ENCODE assay signal across 8 cellular contexts in the genomic region with DNA sequence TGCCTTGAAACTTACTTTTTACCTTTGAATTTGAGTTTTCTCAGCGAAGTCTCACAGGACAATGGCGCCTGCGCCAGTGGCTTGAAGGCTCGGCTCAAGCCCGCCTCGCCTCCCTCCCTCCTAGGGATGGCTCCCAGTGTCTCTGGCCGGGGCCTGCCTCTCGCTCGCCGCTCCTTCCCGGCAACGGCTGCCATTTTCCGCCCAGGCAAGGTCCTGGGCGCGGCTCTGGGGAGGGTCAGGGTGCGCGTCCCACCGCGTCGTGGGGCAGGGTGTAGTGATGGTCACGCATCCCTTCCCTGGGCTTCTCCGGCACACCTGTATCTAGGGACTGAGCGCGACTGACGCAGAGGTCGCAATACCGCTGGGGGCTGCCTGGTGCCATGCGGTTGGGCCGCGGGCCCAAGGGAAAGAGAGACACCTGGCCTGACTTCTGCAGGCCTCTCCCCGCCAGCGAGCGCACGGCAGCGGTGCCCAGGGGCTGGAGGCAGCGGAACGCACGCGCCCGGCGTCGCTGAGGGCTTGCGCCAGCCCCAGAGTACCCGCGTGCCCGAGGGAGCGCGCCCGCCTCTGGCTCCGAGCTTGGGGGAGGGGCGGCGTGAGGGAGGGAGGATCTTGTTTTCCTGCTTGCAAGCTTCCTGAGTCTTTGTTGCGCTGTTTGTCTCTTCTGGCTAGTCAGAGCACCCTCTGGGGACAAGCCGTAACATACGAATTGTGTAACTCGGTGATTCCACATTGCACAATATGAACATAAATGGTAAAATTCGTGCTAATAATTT. TPM values are rescaled to one million over a fixed set of nuclear protein-coding genes. Genes with fewer than 3 reads are reported as not detected.
A peak's percentile ranks its signal among the peaks of the same experiment; 100 is the strongest.
DNase-seq lines count a peak whose midpoint lies in the region; ATAC-seq and TF ChIP-seq lines count a peak whose summit lies in the region.

No MANE protein-coding gene starts in this region.

- no peaks in the 10 kb centered on the region for H3K27me3 Mint-ChIP-seq in endodermal cell (ENCODE audit: insufficient read depth)

- H3K36me3 Mint-ChIP-seq in endodermal cell (ENCODE audit: low read depth) = no peaks in the 10 kb centered on the region

- no peak for TF ChIP-seq CTCF in GM13976 (IDR thresholded peaks at IDR 0.05; ENCODE audit: borderline replicate concordance, control extremely low read depth, extremely low read depth, insufficient read depth, missing control alignments)
- peak; percentile 20 for TF ChIP-seq CTCF in endodermal cell (conservative IDR thresholded peaks at IDR 0.05)
- no peak for TF ChIP-seq CTCF in lung (IDR thresholded peaks at IDR 0.05; ENCODE audit: control extremely low read depth, extremely low read depth)

- H3K4me3 ChIP-seq in endodermal cell (ENCODE audit: low read length) = peak overlapping the region; percentile 74
- peak overlapping the region; percentile 46 for H3K4me3 ChIP-seq in lung

- ATAC-seq in lung (ENCODE audit: insufficient read depth, low FRiP score) (peak; percentile 91), GM21529 (IDR thresholded peaks at IDR 0.05; ENCODE audit: unreplicated experiment) (no peak)

- no peaks in the 10 kb centered on the region for H3K9me3 Mint-ChIP-seq in endodermal cell

- H3K27ac ChIP-seq in endodermal cell (ENCODE audit: low read depth, low read length) (no peak overlapping the region), lung (ENCODE audit: low read depth in 1 of 2, low read length in 1 of 2) (peak overlapping the region; percentile 82 to 94)

- 13 to 26% methylated on average over 29 to 56 of the region's 57 CpGs for WGBS in endodermal cell (ENCODE audit: insufficient coverage in 1 of 2, insufficient read length in 1 of 2), 2 experiments
- WGBS in lung, 2 donors = 8 to 11% methylated on average over 46 to 57 of the region's 57 CpGs

- H3K9me3 ChIP-seq in endodermal cell (ENCODE audit: control insufficient read depth, low read length) (no peaks in the 10 kb centered on the region), lung (ENCODE audit: control insufficient read depth in 2 of 2, insufficient read depth in 1 of 2, low read length in 1 of 2) (no peaks in the 10 kb centered on the region)

- peak overlapping the region; percentile 93 for H3K27ac Mint-ChIP-seq in endodermal cell

- peak; percentile 42 for DNase-seq in GM13976 (ENCODE audit: low spot score)
- DNase-seq in NCI-H510A (lab: John Stamatoyannopoulos, UW) = peak; percentile 66
- DNase-seq in activated CD8-positive, alpha-beta memory T cell treated with anti-CD3 and anti-CD28 coated beads, Interleukin-2, amount 50 U/mL, for 48 hours = peak; percentile 80
- peak; percentile 98 for DNase-seq in endodermal cell
- DNase-seq in lung (ENCODE audit: low spot score) = peak; percentile 89
- DNase-seq in stimulated activated CD4-positive, alpha-beta T cell treated with anti-CD3 and anti-CD28 coated beads, Interleukin-4, amount 100 ng/mL, for 4 hours = peak; percentile 61 to 63
- no peak for DNase-seq in NCI-H1694 treated with DMSO at 0.1 percent for 48 hours (lab: John Stamatoyannopoulos, UW)

- H3K27me3 ChIP-seq in endodermal cell (ENCODE audit: control insufficient read depth, insufficient read depth, low read length, poor library complexity, severe bottlenecking) (no peaks in the 10 kb centered on the region), lung (ENCODE audit: control insufficient read depth, insufficient read depth) (no peaks in the 10 kb centered on the region)

- H3K4me1 ChIP-seq in endodermal cell (ENCODE audit: control insufficient read depth, insufficient read depth, low read length) (no peaks in the 10 kb centered on the region), lung (ENCODE audit: control insufficient read depth in 2 of 2, insufficient read depth in 2 of 2, low read length in 2 of 2) (peaks cover 0 to 3% of the 10 kb centered on the region in 2 donors)

- in situ Hi-C loops in GM13976 (cut with MboI; ENCODE audit: low sequenced_read_pairs, unreplicated experiment) = no loop called here

- H3K9ac ChIP-seq in endodermal cell (ENCODE audit: extremely low read depth, low read length, poor library complexity, severe bottlenecking) = peak overlapping the region; percentile 47

- no peaks in the 10 kb centered on the region for H3K36me3 ChIP-seq in endodermal cell (ENCODE audit: control insufficient read depth, insufficient read depth, low read length)
- no peaks in the 10 kb centered on the region for H3K36me3 ChIP-seq in lung (ENCODE audit: control insufficient read depth in 2 of 2, insufficient read depth in 2 of 2, low read length in 2 of 2)

- H3K4me1 Mint-ChIP-seq in endodermal cell = peaks cover 4% of the 10 kb centered on the region

- peak overlapping the region; percentile 65 for H3K4me3 Mint-ChIP-seq in endodermal cell

RNA-seq across cellular contexts. Expression of gene FEM1B, which starts 20.7 kb away (rescaled TPM):
- total RNA-seq in endodermal cell = 10 to 100 TPM; 65.4 to 67.9 TPM
- polyA plus RNA-seq in endodermal cell (2013, experiment 1 of 2) = 36.2 TPM
- 34.3 TPM for polyA plus RNA-seq in endodermal cell (2013, experiment 2 of 2)
- total RNA-seq in lung = 10 to 100 TPM; 46.2 to 57.7 TPM
- polyA plus RNA-seq in lung = 10 to 100 TPM in 1 of 2 donors, 1 to 10 TPM in 1; 8.1 to 14.8 TPM

RNA-seq across cellular contexts. Expression of gene CLN6, which starts 27.3 kb away (rescaled TPM):
- total RNA-seq in endodermal cell = 10 to 100 TPM; 51.6 to 59.6 TPM
- polyA plus RNA-seq in endodermal cell (2013, experiment 1 of 2) = 31.9 TPM
- polyA plus RNA-seq in endodermal cell (2013, experiment 2 of 2) = 28.2 TPM
- 10 to 100 TPM; 13.9 to 47.1 TPM for total RNA-seq in lung
- 10 to 100 TPM; 37.4 to 48.9 TPM for polyA plus RNA-seq in lung

RNA-seq across cellular contexts. Expression of gene CALML4, which starts 51.7 kb away (rescaled TPM):
- total RNA-seq in endodermal cell (10 to 100 TPM in 1 of 2 donors, 1 to 10 TPM in 1; 9.7 to 17.4 TPM), lung (10 to 100 TPM; 10.4 to 16.8 TPM)
- 7.7 TPM for polyA plus RNA-seq in endodermal cell (2013, experiment 1 of 2)
- 7.1 TPM for polyA plus RNA-seq in endodermal cell (2013, experiment 2 of 2)
- 10 to 100 TPM; 12.0 to 21.7 TPM for polyA plus RNA-seq in lung
